In the genomic region with DNA sequence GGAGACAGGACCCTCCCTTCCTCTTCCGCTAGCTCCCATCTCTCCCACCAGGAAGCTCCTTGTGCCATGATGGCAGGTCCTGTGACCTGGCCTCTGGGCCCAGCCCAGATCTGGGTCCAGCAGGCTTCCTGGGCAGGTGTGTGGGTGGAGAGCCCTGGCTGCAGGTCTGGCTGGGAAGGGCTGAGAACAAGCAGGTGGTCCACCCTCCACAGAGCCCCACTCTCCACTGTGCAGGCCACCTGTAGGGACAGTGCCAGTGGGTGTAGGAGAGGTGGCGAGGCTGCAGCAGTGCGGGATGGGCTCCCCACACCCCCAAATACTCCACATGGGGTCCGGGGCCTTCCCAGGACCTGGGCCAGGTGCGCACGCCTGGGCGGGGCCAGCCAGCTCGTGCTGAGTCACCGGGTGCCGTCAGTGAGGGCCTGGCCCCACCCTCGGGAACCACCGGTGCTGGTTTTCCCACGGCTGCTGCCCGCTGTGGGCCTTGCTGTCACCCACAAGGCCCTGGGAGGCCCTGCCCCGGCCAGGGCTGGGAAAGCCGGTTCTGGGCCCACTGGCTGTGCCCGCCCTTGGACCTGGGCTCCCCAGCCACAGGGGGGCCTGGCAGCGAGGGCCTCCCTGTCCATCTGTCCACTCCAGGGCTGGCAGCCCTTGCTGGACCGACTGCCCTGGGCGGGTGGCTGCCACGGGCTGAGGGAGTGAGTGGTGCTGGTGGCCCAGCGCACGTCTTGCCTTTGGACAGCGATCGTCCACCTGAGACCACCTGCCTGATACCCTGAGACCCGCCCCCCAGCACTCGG, we compare ENCODE assay signal across 11 cellular contexts. TPM values are rescaled to one million over a fixed set of nuclear protein-coding genes. Genes with fewer than 3 reads are reported as not detected.
A peak's percentile ranks its signal among the peaks of the same experiment; 100 is the strongest.
DNase-seq lines count a peak whose midpoint lies in the region; ATAC-seq and TF ChIP-seq lines count a peak whose summit lies in the region.
"Had no signal": no experiment of that assay in that cellular context is flagged by ENCODE, and none has a peak within 500 bp of the region (broad histone marks: within the 10 kb centered on the region; RNA-seq: fewer than 3 reads in every experiment).

No MANE protein-coding gene starts in this region.

- H3K27me3 ChIP-seq in left ventricle myocardium inferior (ENCODE audit: low read depth), result peaks cover 36% of the 10 kb centered on the region
- H3K27me3 ChIP-seq in RWPE2 (ENCODE audit: insufficient read depth, poor library complexity, severe bottlenecking), result peaks cover 2% of the 10 kb centered on the region
- H3K27me3 ChIP-seq in upper lobe of left lung, result peaks cover 0 to 13% (median 4%) of the 10 kb centered on the region in 4 donors

- H3K4me3 ChIP-seq in left ventricle myocardium inferior, result no peak overlapping the region
- H3K4me3 ChIP-seq in RWPE2 (ENCODE audit: severe bottlenecking), result no peak overlapping the region
- no peak overlapping the region for H3K4me3 ChIP-seq in upper lobe of left lung
- H3K4me3 ChIP-seq: heart right ventricle had no signal

- H3K27ac ChIP-seq in left ventricle myocardium inferior (replicated peaks) (peak overlapping the region; percentile 8), RWPE2 (ENCODE audit: poor library complexity, severe bottlenecking) (no peak overlapping the region), upper lobe of left lung (peak overlapping the region in 2 of 4 donors; percentile 31 to 34)

- no peak for TF ChIP-seq EP300 in upper lobe of left lung (IDR thresholded peaks at IDR 0.05)

- H3K4me1 ChIP-seq in left ventricle myocardium inferior (peaks cover 32% of the 10 kb centered on the region), RWPE2 (ENCODE audit: insufficient read depth, poor library complexity, severe bottlenecking) (peaks cover 18% of the 10 kb centered on the region), upper lobe of left lung (peaks cover 24 to 50% (median 26%) of the 10 kb centered on the region in 4 donors)

- H3K9me3 ChIP-seq in left ventricle myocardium inferior (replicated peaks) (no peaks in the 10 kb centered on the region), RWPE2 (ENCODE audit: severe bottlenecking) (no peaks in the 10 kb centered on the region), upper lobe of left lung (no peaks in the 10 kb centered on the region)
- H3K9me3 ChIP-seq: heart right ventricle had no signal

- WGBS in upper lobe of left lung, 2 donors, result 51 to 90% methylated on average over 2 to 12 of the region's 27 CpGs

- ATAC-seq in left ventricle myocardium superior, result no peak
- peak; percentile 82 for ATAC-seq in RWPE2 (ENCODE audit: low read depth)
- ATAC-seq in upper lobe of left lung (ENCODE audit: low FRiP score in 2 of 2), result no peak
- ATAC-seq in HG03354 (IDR thresholded peaks at IDR 0.05; ENCODE audit: poor library complexity, severe bottlenecking, unreplicated experiment), result no peak

- DNase-seq in left ventricle myocardium inferior (peak; percentile 13), left ventricle myocardium superior (no peak), RWPE2 (ENCODE audit: low spot score) (peak; percentile 92), hepatic stellate cell (ENCODE audit: low spot score) (peak; percentile 42), upper lobe of left lung (peak; percentile 53 to 91), pons (ENCODE audit: low spot score) (no peak), KBM-7 (no peak)
- DNase-seq: DMS79, OCI-M1 had no signal

- in situ Hi-C loops in KBM-7 (cut with MboI; ENCODE audit: low pct_unique_long_range_greater_than_20kb, low sequenced_read_pairs), result no loop called here

- TF ChIP-seq CTCF in left ventricle myocardium inferior (IDR thresholded peaks at IDR 0.05; ENCODE audit: borderline replicate concordance) (no peak), RWPE2 (IDR thresholded peaks at IDR 0.05; ENCODE audit: poor library complexity, severe bottlenecking) (no peak), upper lobe of left lung (IDR thresholded peaks at IDR 0.05) (no peak)

- no peaks in the 10 kb centered on the region for H3K36me3 ChIP-seq in left ventricle myocardium inferior
- no peaks in the 10 kb centered on the region for H3K36me3 ChIP-seq in RWPE2 (ENCODE audit: low read depth)
- H3K36me3 ChIP-seq in upper lobe of left lung, result no peaks in the 10 kb centered on the region
- H3K36me3 ChIP-seq: heart right ventricle had no signal

- TF ChIP-seq POLR2A in upper lobe of left lung (IDR thresholded peaks at IDR 0.05), result no peak

- intact Hi-C loops in left ventricle myocardium inferior (cut with micrococcal nuclease), result no loop called here
- intact Hi-C loops in left ventricle myocardium superior (cut with micrococcal nuclease), result no loop called here

RNA-seq across cellular contexts. Expression of gene NRARP, which starts 9.3 kb away (rescaled TPM):
- total RNA-seq in left ventricle myocardium inferior (5.1 TPM), left ventricle myocardium superior (4.0 TPM), upper lobe of left lung (10 to 100 TPM in 3 of 6 donors, 1 to 10 TPM in 3; 3.1 to 26.9 (median 9.5) TPM)

RNA-seq across cellular contexts. Expression of gene TOR4A, which starts 33.8 kb away (rescaled TPM):
- 16.3 TPM for total RNA-seq in left ventricle myocardium inferior
- total RNA-seq in left ventricle myocardium superior, result 19.3 TPM
- 10 to 100 TPM; 31.5 to 62.6 (median 39.2) TPM for total RNA-seq in upper lobe of left lung

RNA-seq across cellular contexts. Expression of gene NELFB, which starts 56.2 kb away (rescaled TPM):
- total RNA-seq in left ventricle myocardium inferior, result 35.2 TPM
- 43.6 TPM for total RNA-seq in left ventricle myocardium superior
- total RNA-seq in upper lobe of left lung, result 10 to 100 TPM; 31.8 to 55.6 (median 49.8) TPM

Comparison
In these comparisons a context has a peak if more than half of its experiments do, and no peak if none do; other contexts are left out.
1. DNase-seq: peak in left ventricle myocardium inferior (single experiment), RWPE2 (single experiment), hepatic stellate cell (single experiment) and upper lobe of left lung (2 of 2); none in left ventricle myocardium superior (single experiment), pons (single experiment) and KBM-7 (single experiment).